ENCODE assay signal across 8 cellular contexts in genomic region chr3:33915796-33916589, GRCh38.
DNase-seq lines count a peak whose midpoint lies in the region; ATAC-seq and TF ChIP-seq lines count a peak whose summit lies in the region.

No MANE protein-coding gene starts in this region.

- DNase-seq in GM04503 (ENCODE audit: low read depth) (peak; percentile 16), NAMALWA (ENCODE audit: low spot score) (peak; percentile 56), caudate nucleus (lab: John Stamatoyannopoulos, UW) (peak in 51 of 61 donors; percentile 2 to 87 (median 37)), osteocyte (ENCODE audit: extremely low spot score, unreplicated experiment) (no peak), vagina (ENCODE audit: extremely low spot score in 2 of 2) (no peak)
- DNase-seq in activated CD8-positive, alpha-beta memory T cell treated with anti-CD3 and anti-CD28 coated beads, Interleukin-2, amount 50 U/mL, for 48 hours: no peak
- no peak for DNase-seq in activated T-helper 1 cell treated with anti-CD3 and anti-CD28 coated beads, Interleukin-12 subunit alpha, Interleukin-12 subunit beta, Interleukin-2, Interleukin-4 antibody, amounts not matched to agents 30 ng/mL and 10 ng/mL and 1 ng/mL, durations not matched to agents 14 hours and 24 hours and 36 hours (ENCODE audit: low spot score)

- intact Hi-C loops in vagina (cut with DNase I): no loop called here
- intact Hi-C loops in activated T-helper 1 cell treated with anti-CD3 and anti-CD28 coated beads, Interleukin-12 subunit alpha, Interleukin-12 subunit beta, Interleukin-2, Interleukin-4 antibody, amounts not matched to agents 30 ng/mL and 10 ng/mL and 1 ng/mL, durations not matched to agents 14 hours and 24 hours and 36 hours (cut with micrococcal nuclease): no loop called here

- TF ChIP-seq CTCF in osteocyte (IDR thresholded peaks at IDR 0.05) (peak; percentile 44), vagina (IDR thresholded peaks at IDR 0.05) (no peak)

- peak; percentile 76 for ATAC-seq in GM21786 (IDR thresholded peaks at IDR 0.05; ENCODE audit: unreplicated experiment)

- H3K4me1 ChIP-seq in vagina: no peaks in the 10 kb centered on the region

- H3K27me3 Mint-ChIP-seq in osteocyte (ENCODE audit: unreplicated experiment): no peaks in the 10 kb centered on the region
- H3K27me3 Mint-ChIP-seq in activated T-helper 1 cell treated with anti-CD3 and anti-CD28 coated beads, Interleukin-12 subunit alpha, Interleukin-12 subunit beta, Interleukin-2, Interleukin-4 antibody, amounts not matched to agents 30 ng/mL and 10 ng/mL and 1 ng/mL, durations not matched to agents 14 hours and 24 hours and 36 hours (ENCODE audit: insufficient read depth): peaks cover 6% of the 10 kb centered on the region

- H3K4me3 Mint-ChIP-seq in osteocyte (ENCODE audit: unreplicated experiment): no peak overlapping the region
- H3K4me3 Mint-ChIP-seq in activated T-helper 1 cell treated with anti-CD3 and anti-CD28 coated beads, Interleukin-12 subunit alpha, Interleukin-12 subunit beta, Interleukin-2, Interleukin-4 antibody, amounts not matched to agents 30 ng/mL and 10 ng/mL and 1 ng/mL, durations not matched to agents 14 hours and 24 hours and 36 hours: no peak overlapping the region

- H3K27ac ChIP-seq in caudate nucleus (ENCODE audit: low read depth, low read length) (no peak overlapping the region), vagina (no peak overlapping the region)

- no peak overlapping the region for H3K27ac Mint-ChIP-seq in osteocyte (ENCODE audit: unreplicated experiment)
- H3K27ac Mint-ChIP-seq in activated T-helper 1 cell treated with anti-CD3 and anti-CD28 coated beads, Interleukin-12 subunit alpha, Interleukin-12 subunit beta, Interleukin-2, Interleukin-4 antibody, amounts not matched to agents 30 ng/mL and 10 ng/mL and 1 ng/mL, durations not matched to agents 14 hours and 24 hours and 36 hours: no peak overlapping the region

- no peak overlapping the region for H3K4me3 ChIP-seq in vagina

- no peaks in the 10 kb centered on the region for H3K27me3 ChIP-seq in vagina

- no peak for TF ChIP-seq POLR2A in vagina (IDR thresholded peaks at IDR 0.05)

- H3K4me1 Mint-ChIP-seq in osteocyte (ENCODE audit: unreplicated experiment): peaks cover 47% of the 10 kb centered on the region
- H3K4me1 Mint-ChIP-seq in activated T-helper 1 cell treated with anti-CD3 and anti-CD28 coated beads, Interleukin-12 subunit alpha, Interleukin-12 subunit beta, Interleukin-2, Interleukin-4 antibody, amounts not matched to agents 30 ng/mL and 10 ng/mL and 1 ng/mL, durations not matched to agents 14 hours and 24 hours and 36 hours (ENCODE audit: low read depth): no peaks in the 10 kb centered on the region

- no peaks in the 10 kb centered on the region for H3K36me3 Mint-ChIP-seq in osteocyte (ENCODE audit: unreplicated experiment)
- no peaks in the 10 kb centered on the region for H3K36me3 Mint-ChIP-seq in activated T-helper 1 cell treated with anti-CD3 and anti-CD28 coated beads, Interleukin-12 subunit alpha, Interleukin-12 subunit beta, Interleukin-2, Interleukin-4 antibody, amounts not matched to agents 30 ng/mL and 10 ng/mL and 1 ng/mL, durations not matched to agents 14 hours and 24 hours and 36 hours (ENCODE audit: low read depth)

- H3K9me3 Mint-ChIP-seq in osteocyte (ENCODE audit: unreplicated experiment): no peaks in the 10 kb centered on the region
- H3K9me3 Mint-ChIP-seq in activated T-helper 1 cell treated with anti-CD3 and anti-CD28 coated beads, Interleukin-12 subunit alpha, Interleukin-12 subunit beta, Interleukin-2, Interleukin-4 antibody, amounts not matched to agents 30 ng/mL and 10 ng/mL and 1 ng/mL, durations not matched to agents 14 hours and 24 hours and 36 hours: no peaks in the 10 kb centered on the region

- H3K36me3 ChIP-seq in vagina: no peaks in the 10 kb centered on the region

- no peaks in the 10 kb centered on the region for H3K9me3 ChIP-seq in vagina

Comparison
In these comparisons a context has a peak if more than half of its experiments do, and no peak if none do; other contexts are left out.
1. DNase-seq: peak in GM04503 (single experiment), NAMALWA (single experiment) and caudate nucleus (51 of 61); none in osteocyte (single experiment), vagina (0 of 2), activated CD8-positive, alpha-beta memory T cell treated with anti-CD3 and anti-CD28 coated beads, Interleukin-2, amount 50 U/mL, for 48 hours (single experiment) and activated T-helper 1 cell treated with anti-CD3 and anti-CD28 coated beads, Interleukin-12 subunit alpha, Interleukin-12 subunit beta, Interleukin-2, Interleukin-4 antibody, amounts not matched to agents 30 ng/mL and 10 ng/mL and 1 ng/mL, durations not matched to agents 14 hours and 24 hours and 36 hours (single experiment).